In genomic region chr13:30976041-30976440, GRCh38 we compare ENCODE assay signal across 22 cellular contexts. TPM values are rescaled to one million over a fixed set of nuclear protein-coding genes. Genes with fewer than 3 reads are reported as not detected.
DNase-seq lines count a peak whose midpoint lies in the region; ATAC-seq and TF ChIP-seq lines count a peak whose summit lies in the region.
"Had no signal": no experiment of that assay in that cellular context is flagged by ENCODE, and none has a peak within 500 bp of the region (broad histone marks: within the 10 kb centered on the region; RNA-seq: fewer than 3 reads in every experiment).

No MANE protein-coding gene starts in this region.

- H3K36me3 Mint-ChIP-seq in effector memory CD8-positive, alpha-beta T cell (ENCODE audit: insufficient read depth), result no peaks in the 10 kb centered on the region
- H3K36me3 Mint-ChIP-seq: CD8-positive, alpha-beta memory T cell had no signal

- no peak overlapping the region for H3K4me3 Mint-ChIP-seq in effector memory CD8-positive, alpha-beta T cell
- H3K4me3 Mint-ChIP-seq: CD8-positive, alpha-beta memory T cell had no signal

- TF ChIP-seq CTCF in HCT116 (IDR thresholded peaks at IDR 0.05 in 2 of 3, conservative IDR thresholded peaks at IDR 0.05 in 1 of 3; ENCODE audit: borderline replicate concordance in 1 of 3, insufficient read depth in 1 of 3, low read depth in 2 of 3, low read length in 2 of 3) (no peak), astrocyte of the spinal cord (IDR thresholded peaks at IDR 0.05; ENCODE audit: low read depth, low read length) (no peak)

- in situ Hi-C loops in astrocyte of the spinal cord (cut with HindIII; ENCODE audit: low sequenced_read_pairs), result no loop called here

- H4K91ac ChIP-seq in mesenchymal stem cell (ENCODE audit: low read length), result no peak overlapping the region
- peak overlapping the region; percentile 89 for H4K91ac ChIP-seq in trophoblast cell (ENCODE audit: low read depth, low read length)

- H3K27me3 Mint-ChIP-seq in effector memory CD8-positive, alpha-beta T cell, result peaks cover 31 to 51% of the 10 kb centered on the region in 2 donors

- no peak overlapping the region for H3K27ac Mint-ChIP-seq in effector memory CD8-positive, alpha-beta T cell
- H3K27ac Mint-ChIP-seq: CD8-positive, alpha-beta memory T cell had no signal

- H4K8ac ChIP-seq in mesenchymal stem cell (ENCODE audit: low read length) (peak overlapping the region; percentile 47), trophoblast cell (ENCODE audit: low read depth, low read length) (no peak overlapping the region)

- no peaks in the 10 kb centered on the region for H3K79me2 ChIP-seq in HCT116 (ENCODE audit: insufficient read depth, low read length)
- H3K79me2 ChIP-seq in trophoblast cell (ENCODE audit: control insufficient read depth, insufficient read depth, low read length, poor library complexity), result no peaks in the 10 kb centered on the region

- RAD21 ChIA-PET in HCT116 (lab: Charles Lee; ENCODE audit: low non-redundant PET in 1 of 2, low total read pairs in 2 of 2, uncharacterized antibody in 2 of 2, unreplicated experiment in 2 of 2), result no interaction called here

- H3K4me1 ChIP-seq in HCT116 (ENCODE audit: control insufficient read depth in 1 of 2, insufficient read depth in 2 of 2, low read length in 2 of 2) (peaks cover 24 to 25% of the 10 kb centered on the region in 2 experiments), mesenchymal stem cell (ENCODE audit: control insufficient read depth, insufficient read depth, low read depth, low read length) (peaks cover 9% of the 10 kb centered on the region), trophoblast cell (ENCODE audit: control insufficient read depth in 1 of 2, insufficient read depth in 2 of 2, low read length in 2 of 2) (peaks cover 20 to 26% of the 10 kb centered on the region in 2 experiments)

- WGBS in mesenchymal stem cell, result 72% methylated on average over 4 of the region's 4 CpGs
- WGBS in trophoblast cell (ENCODE audit: extremely low coverage, insufficient coverage, insufficient read length), result no CpG with 5 or more reads among the region's 4 CpGs

- intact Hi-C loops in HCT116 (cut with micrococcal nuclease), result loop anchor here (5.0 kb wide), 1 partner anchor 71 kb away; no protein-coding TSS in a partner anchor

- no peak overlapping the region for H2BK15ac ChIP-seq in mesenchymal stem cell (ENCODE audit: low read depth, poor library complexity, severe bottlenecking)

- BruUV-seq in HCT116 (replicated peaks; lab: Mats Ljungman, UMichigan), result no TSS peak

- H2BK5ac ChIP-seq in mesenchymal stem cell (ENCODE audit: low read depth, low read length, poor library complexity, severe bottlenecking), result no peak overlapping the region
- peak overlapping the region; percentile 72 for H2BK5ac ChIP-seq in trophoblast cell (ENCODE audit: low read depth, low read length, poor library complexity)

- H3K4me2 ChIP-seq in HCT116 (ENCODE audit: low read length), result no peak overlapping the region
- no peak overlapping the region for H3K4me2 ChIP-seq in mesenchymal stem cell (ENCODE audit: low read length, poor library complexity, severe bottlenecking)
- no peak overlapping the region for H3K4me2 ChIP-seq in trophoblast cell (ENCODE audit: low read length)

- no peaks in the 10 kb centered on the region for H3K9me3 ChIP-seq in HCT116 (ENCODE audit: control insufficient read depth in 1 of 2, insufficient read depth in 1 of 2, low read depth in 1 of 2, low read length in 2 of 2)
- H3K9me3 ChIP-seq in mesenchymal stem cell (ENCODE audit: control insufficient read depth, low read length), result no peaks in the 10 kb centered on the region
- no peaks in the 10 kb centered on the region for H3K9me3 ChIP-seq in trophoblast cell (ENCODE audit: insufficient read depth, low read depth, low read length)
- H3K9me3 ChIP-seq: SJCRH30 had no signal

- H3K9ac ChIP-seq in HCT116 (ENCODE audit: low read length), result no peak overlapping the region
- no peak overlapping the region for H3K9ac ChIP-seq in mesenchymal stem cell (ENCODE audit: low read length)
- no peak overlapping the region for H3K9ac ChIP-seq in trophoblast cell (ENCODE audit: low read length)

- H3K4me3 ChIP-seq in HCT116 (replicated peaks in 1 of 2; ENCODE audit: low read depth in 1 of 2, low read length in 2 of 2) (no peak overlapping the region), astrocyte of the spinal cord (ENCODE audit: low read depth, low read length) (no peak overlapping the region), mesenchymal stem cell (ENCODE audit: insufficient read depth in 1 of 2, low read depth in 1 of 2, low read length in 2 of 2) (no peak overlapping the region), trophoblast cell (ENCODE audit: low read depth, low read length) (no peak overlapping the region)
- H3K4me3 ChIP-seq: SJCRH30 had no signal

- no peak overlapping the region for H3K14ac ChIP-seq in mesenchymal stem cell (ENCODE audit: low read length in 2 of 2)
- H3K14ac ChIP-seq in trophoblast cell (ENCODE audit: low read length), result peak overlapping the region; percentile 47

- H3K9me3 Mint-ChIP-seq in effector memory CD8-positive, alpha-beta T cell, result no peaks in the 10 kb centered on the region
- H3K9me3 Mint-ChIP-seq: CD8-positive, alpha-beta memory T cell had no signal

- TF ChIP-seq POLR2A in HCT116 (IDR thresholded peaks at IDR 0.05; ENCODE audit: borderline replicate concordance, extremely low read depth, insufficient read depth, insufficient read length), result no peak

- H2BK120ac ChIP-seq in mesenchymal stem cell (ENCODE audit: low read depth, low read length) (peak overlapping the region; percentile 29), trophoblast cell (ENCODE audit: insufficient read depth, low read length, poor library complexity) (peak overlapping the region; percentile 76)

- H3K18ac ChIP-seq in mesenchymal stem cell (ENCODE audit: low read depth in 1 of 2, low read length in 2 of 2) (peak overlapping the region; percentile 79 to 89), trophoblast cell (ENCODE audit: low read length) (no peak overlapping the region)

- no peaks in the 10 kb centered on the region for H3K4me1 Mint-ChIP-seq in effector memory CD8-positive, alpha-beta T cell (ENCODE audit: low read depth in 2 of 2)
- H3K4me1 Mint-ChIP-seq: CD8-positive, alpha-beta memory T cell had no signal

- CTCF ChIA-PET in HCT116 (lab: Charles Lee), result no interaction called here

- no peak overlapping the region for H3K23ac ChIP-seq in mesenchymal stem cell (ENCODE audit: low read length in 2 of 2)
- H3K23ac ChIP-seq in trophoblast cell (ENCODE audit: low read length), result no peak overlapping the region

- POLR2A ChIA-PET in HCT116 (lab: Charles Lee), result no interaction called here

- H3K79me1 ChIP-seq in mesenchymal stem cell (replicated peaks; ENCODE audit: low read length, poor library complexity, severe bottlenecking), result no peaks in the 10 kb centered on the region
- H3K79me1 ChIP-seq in trophoblast cell (ENCODE audit: low read length), result peaks cover 35% of the 10 kb centered on the region

- peak overlapping the region in 1 of 2 experiments; percentile 63 for H3K4ac ChIP-seq in mesenchymal stem cell (ENCODE audit: low read depth in 1 of 2, low read length in 2 of 2)
- H3K4ac ChIP-seq in trophoblast cell (ENCODE audit: low read depth, low read length), result no peak overlapping the region

- no peaks in the 10 kb centered on the region for H3K27me3 ChIP-seq in HCT116 (ENCODE audit: insufficient read depth, low read length)
- H3K27me3 ChIP-seq in mesenchymal stem cell (ENCODE audit: control insufficient read depth in 1 of 2, insufficient read depth in 1 of 2, low read length in 2 of 2), result no peaks in the 10 kb centered on the region
- H3K27me3 ChIP-seq in trophoblast cell (ENCODE audit: insufficient read depth, low read length), result no peaks in the 10 kb centered on the region
- H3K27me3 ChIP-seq: SJCRH30 had no signal

- no peak overlapping the region for H3K27ac ChIP-seq in HCT116 (ENCODE audit: low read depth, low read length)
- H3K27ac ChIP-seq in mesenchymal stem cell (ENCODE audit: low read length, poor library complexity, severe bottlenecking), result no peak overlapping the region
- H3K27ac ChIP-seq in trophoblast cell (ENCODE audit: low read depth, low read length), result peak overlapping the region; percentile 69
- H3K27ac ChIP-seq: C4-2B, SJCRH30 had no signal

- ATAC-seq in HCT116, result no peak
- no peak for ATAC-seq in effector memory CD8-positive, alpha-beta T cell (replicated peaks)

- no peak overlapping the region for H2AK5ac ChIP-seq in mesenchymal stem cell (ENCODE audit: low read length, severe bottlenecking)
- H2AK5ac ChIP-seq in trophoblast cell (ENCODE audit: low read length), result no peak overlapping the region

- DNase-seq in HCT116 (ENCODE audit: low read depth, low spot score) (no peak), astrocyte of the spinal cord (ENCODE audit: low read depth, low spot score) (peak; percentile 45), mesenchymal stem cell (peak; percentile 52), trophoblast cell (no peak), NCI-H82 treated with DMSO at 0.1 percent for 48 hours (lab: John Stamatoyannopoulos, UW; ENCODE audit: unreplicated experiment) (no peak), NCI-H510A treated with DMSO at 0.1 percent for 48 hours (lab: John Stamatoyannopoulos, UW) (no peak)
- DNase-seq in effector memory CD8-positive, alpha-beta T cell, result no peak
- DNase-seq: 8988T; CD8-positive, alpha-beta memory T cell; H7; KG1; NCI-H1092 treated with DMSO at 0.1 percent for 48 hours; NCI-H1436 treated with DMSO at 0.1 percent for 48 hours; NCI-H1930; NCI-H226; NCI-H524; NCI-H82; OCI-M1; SJCRH30 had no signal

- H3K36me3 ChIP-seq in HCT116 (ENCODE audit: control insufficient read depth in 1 of 2, insufficient read depth in 2 of 2, low read length in 2 of 2) (no peaks in the 10 kb centered on the region), mesenchymal stem cell (ENCODE audit: control insufficient read depth in 1 of 2, insufficient read depth in 2 of 2, low read depth in 1 of 2, low read length in 2 of 2) (no peaks in the 10 kb centered on the region), trophoblast cell (ENCODE audit: control insufficient read depth in 1 of 2, insufficient read depth in 2 of 2, low read length in 2 of 2) (no peaks in the 10 kb centered on the region)
- H3K36me3 ChIP-seq: SJCRH30 had no signal

- H4K20me1 ChIP-seq in HCT116 (ENCODE audit: insufficient read depth), result no peaks in the 10 kb centered on the region

- H3K9me2 ChIP-seq in HCT116 (ENCODE audit: insufficient read depth), result no peaks in the 10 kb centered on the region

- peak overlapping the region; percentile 44 to 92 for H2BK12ac ChIP-seq in mesenchymal stem cell (ENCODE audit: low read length in 2 of 2)
- H2BK12ac ChIP-seq in trophoblast cell (ENCODE audit: low read length), result peak overlapping the region; percentile 98

- H2AFZ ChIP-seq in HCT116 (ENCODE audit: low read depth, low read length, poor library complexity, severe bottlenecking) (peak overlapping the region; percentile 17), mesenchymal stem cell (ENCODE audit: low read depth, low read length) (no peak overlapping the region), trophoblast cell (ENCODE audit: insufficient read depth, low read length, poor library complexity) (peak overlapping the region; percentile 59)

- TF ChIP-seq RAD21 in HCT116 (IDR thresholded peaks at IDR 0.05; ENCODE audit: low read depth), result no peak

- no peak overlapping the region for H4K12ac ChIP-seq in trophoblast cell (ENCODE audit: low read depth, low read length)

RNA-seq across cellular contexts. Expression of gene TEX26, which starts 43.6 kb away (rescaled TPM):
- total RNA-seq in HCT116 (2021; ENCODE audit: unreplicated experiment), result not detected
- not detected in 2 replicates for polyA plus RNA-seq in HCT116 (2012)
- 0.11 TPM for polyA plus RNA-seq in mesenchymal stem cell (2013, experiment 1 of 2)
- 0.16 TPM for polyA plus RNA-seq in mesenchymal stem cell (2013, experiment 2 of 2)
- polyA plus RNA-seq in trophoblast cell (2013), result 0.12 TPM in 1 of 2 replicates, not detected in the other
- total RNA-seq: CD8-positive, alpha-beta memory T cell; Daoy; H7; HT1080; SJCRH30 had no signal
- polyA plus RNA-seq: CD8-positive, alpha-beta memory T cell had no signal

Comparison
In these comparisons a context has a peak if more than half of its experiments do, and no peak if none do; other contexts are left out.
1. DNase-seq: peak in astrocyte of the spinal cord (single experiment) and mesenchymal stem cell (single experiment); none in HCT116 (single experiment), trophoblast cell (0 of 2), NCI-H82 treated with DMSO at 0.1 percent for 48 hours (single experiment), effector memory CD8-positive, alpha-beta T cell (0 of 3) and NCI-H510A treated with DMSO at 0.1 percent for 48 hours (single experiment).